ENCODE assay signal across 13 cellular contexts in genomic region chr18:13389491-13390131, GRCh38.
"Had no signal": no experiment of that assay in that cellular context is flagged by ENCODE, and none has a peak within 500 bp of the region (broad histone marks: within the 10 kb centered on the region; RNA-seq: fewer than 3 reads in every experiment).

No MANE protein-coding gene starts in this region.

- H3K27ac Mint-ChIP-seq: activated naive CD8-positive, alpha-beta T cell treated with anti-CD3 and anti-CD28 coated beads, Interleukin-2, amount 10 ng/mL, durations not matched to agents 7 days and 5 days; progenitor cell of endocrine pancreas had no signal

- H3K4me3 ChIP-seq: heart left ventricle, right lobe of liver, SK-N-MC, uterus had no signal

- H3K27me3 Mint-ChIP-seq: activated naive CD8-positive, alpha-beta T cell treated with anti-CD3 and anti-CD28 coated beads, Interleukin-2, amount 10 ng/mL, durations not matched to agents 7 days and 5 days; T-cell had no signal

- H3K27ac ChIP-seq: right lobe of liver, SK-N-MC, uterus, VCaP had no signal

- H3K36me3 ChIP-seq: uterus had no signal

- DNase-seq: activated CD4-positive, alpha-beta T cell treated with anti-CD3 and anti-CD28 coated beads for 4 hours; activated naive CD8-positive, alpha-beta T cell treated with anti-CD3 and anti-CD28 coated beads, Interleukin-2, amount 10 ng/mL, durations not matched to agents 7 days and 5 days; anterior cingulate cortex; effector CD4-positive, alpha-beta T cell; heart left ventricle; right lobe of liver; stimulated activated CD4-positive, alpha-beta T cell treated with anti-CD3 and anti-CD28 coated beads, Interleukin-12 subunit alpha, Interleukin-12 subunit beta, amount 100 ng/mL, for 4 hours; stimulated activated naive CD4-positive, alpha-beta T cell treated with Interleukin-2 at 50 U/mL for 16 hours; T-cell; uterus had no signal

- ATAC-seq: T-cell had no signal

- H3K9me3 Mint-ChIP-seq: T-cell had no signal

- H3K4me3 Mint-ChIP-seq: activated naive CD8-positive, alpha-beta T cell treated with anti-CD3 and anti-CD28 coated beads, Interleukin-2, amount 10 ng/mL, durations not matched to agents 7 days and 5 days; T-cell had no signal

- H3K27me3 ChIP-seq: heart left ventricle, right lobe of liver, uterus had no signal

- H3K4me1 ChIP-seq: uterus had no signal

- H3K9me3 ChIP-seq: heart left ventricle, right lobe of liver, uterus had no signal
